Comparison of ENCODE assay signal across 16 cellular contexts in genomic region chr7:29511851-29512250, GRCh38. TPM values are rescaled to one million over a fixed set of nuclear protein-coding genes. Genes with fewer than 3 reads are reported as not detected.
DNase-seq lines count a peak whose midpoint lies in the region; ATAC-seq and TF ChIP-seq lines count a peak whose summit lies in the region.
"Had no signal": no experiment of that assay in that cellular context is flagged by ENCODE, and none has a peak within 500 bp of the region (broad histone marks: within the 10 kb centered on the region; RNA-seq: fewer than 3 reads in every experiment).

No MANE protein-coding gene starts in this region.

- H3K27me3 ChIP-seq in BLaER1 (no peaks in the 10 kb centered on the region), H7 (ENCODE audit: control insufficient read depth, insufficient read depth, low read length) (no peaks in the 10 kb centered on the region)
- no peaks in the 10 kb centered on the region for H3K27me3 ChIP-seq in effector memory CD4-positive, alpha-beta T cell (replicated peaks; ENCODE audit: control insufficient read depth, insufficient read depth, low read length, poor library complexity, severe bottlenecking)

- H3K36me3 ChIP-seq in BLaER1 (no peaks in the 10 kb centered on the region), H7 (replicated peaks; ENCODE audit: control insufficient read depth, insufficient read depth, low read length) (no peaks in the 10 kb centered on the region)
- no peaks in the 10 kb centered on the region for H3K36me3 ChIP-seq in effector memory CD4-positive, alpha-beta T cell (ENCODE audit: control insufficient read depth, insufficient read depth, low read length)

- no peak for ATAC-seq in GM19328 (IDR thresholded peaks at IDR 0.05; ENCODE audit: unreplicated experiment)
- ATAC-seq: A549 had no signal

- no peak for TF ChIP-seq CTCF in type B pancreatic cell (conservative IDR thresholded peaks at IDR 0.05)

- H3K4me2 ChIP-seq in BLaER1, result peak overlapping the region; percentile 46
- H3K4me2 ChIP-seq: A549 had no signal

- H3K9ac ChIP-seq in BLaER1, result no peak overlapping the region

- H3K4me1 ChIP-seq in BLaER1, result peaks cover 17% of the 10 kb centered on the region
- H3K4me1 ChIP-seq in effector memory CD4-positive, alpha-beta T cell (ENCODE audit: control insufficient read depth, insufficient read depth, low read length, poor library complexity, severe bottlenecking), result no peaks in the 10 kb centered on the region
- H3K4me1 ChIP-seq: A549 had no signal

- H3K4me3 ChIP-seq in BLaER1, result no peak overlapping the region
- no peak overlapping the region for H3K4me3 ChIP-seq in H7 (ENCODE audit: insufficient read depth, low read depth, low read length)
- H3K4me3 ChIP-seq in effector memory CD4-positive, alpha-beta T cell (ENCODE audit: insufficient read depth, low read depth, low read length, poor library complexity, severe bottlenecking), result no peak overlapping the region
- H3K4me3 ChIP-seq: A549 had no signal

- no peaks in the 10 kb centered on the region for H3K9me3 Mint-ChIP-seq in type B pancreatic cell
- H3K9me3 Mint-ChIP-seq: CD4-positive, alpha-beta T cell had no signal

- no peaks in the 10 kb centered on the region for H3K9me3 ChIP-seq in BLaER1
- no peaks in the 10 kb centered on the region for H3K9me3 ChIP-seq in effector memory CD4-positive, alpha-beta T cell (ENCODE audit: control insufficient read depth, low read length)
- H3K9me3 ChIP-seq: A549 had no signal

- DNase-seq in H7 (peak; percentile 10), iPS-NIHi11 (ENCODE audit: low spot score) (peak; percentile 24), type B pancreatic cell (ENCODE audit: extremely low spot score, unreplicated experiment) (no peak), NCI-H748 (lab: John Stamatoyannopoulos, UW; ENCODE audit: unreplicated experiment) (no peak)
- DNase-seq in effector memory CD4-positive, alpha-beta T cell, result no peak
- DNase-seq: C1 segment of cervical spinal cord; CD4-positive, alpha-beta T cell; DMS153; DMS79; HCEC 1CT had no signal

- peak overlapping the region; percentile 15 for H3K27ac Mint-ChIP-seq in type B pancreatic cell
- H3K27ac Mint-ChIP-seq: CD4-positive, alpha-beta T cell had no signal

- H3K4me1 Mint-ChIP-seq in type B pancreatic cell (ENCODE audit: unreplicated experiment), result no peaks in the 10 kb centered on the region

- H4K20me1 ChIP-seq in BLaER1, result no peaks in the 10 kb centered on the region

- no peak overlapping the region for H3K4me3 Mint-ChIP-seq in type B pancreatic cell
- H3K4me3 Mint-ChIP-seq: CD4-positive, alpha-beta T cell had no signal

- no peaks in the 10 kb centered on the region for H3K27me3 Mint-ChIP-seq in type B pancreatic cell
- H3K27me3 Mint-ChIP-seq: CD4-positive, alpha-beta T cell had no signal

- H3K27ac ChIP-seq in BLaER1, result no peak overlapping the region
- no peak overlapping the region for H3K27ac ChIP-seq in effector memory CD4-positive, alpha-beta T cell (ENCODE audit: insufficient read depth, low read length, poor library complexity, severe bottlenecking)
- H3K27ac ChIP-seq: 22Rv1, A549, HL-60 had no signal

- peaks cover 5% of the 10 kb centered on the region for H3K36me3 Mint-ChIP-seq in type B pancreatic cell

RNA-seq across cellular contexts. Expression of gene PRR15, which starts 51.8 kb away (rescaled TPM):
- total RNA-seq in H7 (2014; rRNA removed; shearing (Covaris generic)), result 11.7 and 12.3 TPM in 2 replicates
- total RNA-seq in type B pancreatic cell (ENCODE audit: low replicate concordance), result 10.8 and 36.0 TPM in 2 replicates
- total RNA-seq: CD4-positive, alpha-beta T cell; HT1080 had no signal

Comparison
In these comparisons a context has a peak if more than half of its experiments do, and no peak if none do; other contexts are left out.
1. DNase-seq: peak in H7 (single experiment) and iPS-NIHi11 (single experiment); none in type B pancreatic cell (single experiment), effector memory CD4-positive, alpha-beta T cell (0 of 3) and NCI-H748 (single experiment).